Comparison of ENCODE assay signal across 8 cellular contexts in genomic region chr6:49504666-49505065, GRCh38. TPM values are rescaled to one million over a fixed set of nuclear protein-coding genes. Genes with fewer than 3 reads are reported as not detected.
"Had no signal": no experiment of that assay in that cellular context is flagged by ENCODE, and none has a peak within 500 bp of the region (broad histone marks: within the 10 kb centered on the region; RNA-seq: fewer than 3 reads in every experiment).

No MANE protein-coding gene starts in this region.

- H3K9me3 Mint-ChIP-seq: HFFc6 had no signal

- DNase-seq: H7, HFFc6 had no signal

- FAIRE-seq: H1, HepG2 had no signal

- H3K9me3 ChIP-seq: HAP-1 had no signal

- H3K4me2 ChIP-seq: GM23338 had no signal

- H3K36me3 Mint-ChIP-seq: IgD-negative memory B cell had no signal

- H3K4me1 ChIP-seq: HAP-1 had no signal

- H3K36me3 ChIP-seq: HAP-1 had no signal

- H3K27ac Mint-ChIP-seq: GM23338, HFFc6, IgD-negative memory B cell had no signal

- H3K27ac ChIP-seq: HL-60 had no signal

- H3K4me3 Mint-ChIP-seq: GM23338, HFFc6, IgD-negative memory B cell had no signal

- H2AFZ ChIP-seq: GM23338 had no signal

- H3K4me1 Mint-ChIP-seq: GM23338 had no signal

- H3K4me3 ChIP-seq: GM23338, HAP-1 had no signal

RNA-seq across cellular contexts. Expression of gene GLYATL3, which starts 4.9 kb away (rescaled TPM):
- polyA plus RNA-seq: GM23338, H1, IgD-negative memory B cell had no signal

RNA-seq across cellular contexts. Expression of gene C6orf141, which starts 45.8 kb away (rescaled TPM):
- polyA plus RNA-seq: IgD-negative memory B cell had no signal
